In the genomic region with DNA sequence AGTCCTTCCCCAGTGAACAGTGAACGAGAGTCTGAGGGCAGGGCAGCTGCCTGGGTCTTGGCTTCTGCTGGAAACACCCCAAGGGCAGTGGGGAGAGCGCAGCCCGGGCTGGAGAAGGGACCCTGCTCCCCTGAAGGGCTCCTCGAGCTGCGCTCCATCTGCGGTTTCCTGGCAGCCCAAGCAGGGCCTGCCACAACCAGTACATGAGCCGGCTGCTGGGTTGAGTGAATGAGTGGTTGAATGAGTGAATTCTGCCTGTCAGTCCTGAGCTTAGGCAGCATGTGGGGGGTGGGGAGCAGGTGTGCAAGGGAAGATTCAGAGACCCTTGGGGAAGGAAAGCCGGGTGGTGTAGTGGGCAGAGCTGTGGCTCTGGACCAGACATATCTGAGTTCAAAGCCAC, we compare ENCODE assay signal across 14 cellular contexts. TPM values are rescaled to one million over a fixed set of nuclear protein-coding genes. Genes with fewer than 3 reads are reported as not detected.
DNase-seq lines count a peak whose midpoint lies in the region; TF ChIP-seq lines count a peak whose summit lies in the region.
"Had no signal": no experiment of that assay in that cellular context is flagged by ENCODE, and none has a peak within 500 bp of the region (broad histone marks: within the 10 kb centered on the region; RNA-seq: fewer than 3 reads in every experiment).

No MANE protein-coding gene starts in this region.

- peak; percentile 36 for DNase-seq in BE2C
- peak; percentile 72 for DNase-seq in COLO668 (lab: John Stamatoyannopoulos, UW; ENCODE audit: unreplicated experiment)
- peak; percentile 25 for DNase-seq in OCI-M1 (lab: John Stamatoyannopoulos, UW)
- peak; percentile 22 for DNase-seq in epithelial cell of esophagus (ENCODE audit: low read depth)
- DNase-seq in lower leg skin (ENCODE audit: low spot score in 2 of 2) = no peak
- no peak for DNase-seq in NCI-H1930 (lab: John Stamatoyannopoulos, UW)
- no peak for DNase-seq in SKM-1 (lab: John Stamatoyannopoulos, UW; ENCODE audit: unreplicated experiment)
- DNase-seq: amygdala, cerebellar nuclear complex, DMS153, hypothalamus, natural killer cell had no signal

- H3K36me3 ChIP-seq in BE2C = no peaks in the 10 kb centered on the region
- H3K36me3 ChIP-seq: BLaER1, prostate gland had no signal

- peaks cover 8% of the 10 kb centered on the region for H3K4me1 ChIP-seq in BE2C
- H3K4me1 ChIP-seq: prostate gland had no signal

- 21 to 36% methylated on average over 8 of the region's 8 CpGs for WGBS in lower leg skin, 2 donors

- intact Hi-C loops in lower leg skin (cut with DNase I; ENCODE audit: low total_unique reads) = no loop called here

- TF ChIP-seq CTCF in BE2C (IDR thresholded peaks at IDR 0.05; ENCODE audit: low read depth, low read length) = no peak
- TF ChIP-seq CTCF in epithelial cell of esophagus (IDR thresholded peaks at IDR 0.05; ENCODE audit: insufficient read depth, low read depth, low read length, missing control alignments) = no peak
- no peak for TF ChIP-seq CTCF in lower leg skin (IDR thresholded peaks at IDR 0.05)

- no peak for TF ChIP-seq POLR2A in lower leg skin (IDR thresholded peaks at IDR 0.05)

- H3K27me3 ChIP-seq in BE2C = no peaks in the 10 kb centered on the region

- H3K9me3 ChIP-seq in BE2C = no peaks in the 10 kb centered on the region
- H3K9me3 ChIP-seq: BLaER1, prostate gland had no signal

- H3K4me3 ChIP-seq in BE2C (ENCODE audit: low read depth, low read length) (peak overlapping the region; percentile 75), epithelial cell of esophagus (ENCODE audit: low read length) (no peak overlapping the region), lower leg skin (ENCODE audit: low read depth, poor library complexity, severe bottlenecking) (no peak overlapping the region)
- H3K4me3 ChIP-seq: BLaER1, prostate gland had no signal

RNA-seq across cellular contexts. Expression of a gene that starts 3.6 kb away (rescaled TPM):
- polyA plus RNA-seq in BE2C (2012; ENCODE audit: insufficient read depth, insufficient read length, low read depth) = 4.1 TPM
- not detected for total RNA-seq in lower leg skin
- total RNA-seq: natural killer cell had no signal

Comparison
In these comparisons a context has a peak if more than half of its experiments do, and no peak if none do; other contexts are left out.
1. DNase-seq: peak in BE2C (single experiment), COLO668 (single experiment), OCI-M1 (single experiment) and epithelial cell of esophagus (single experiment); none in lower leg skin (0 of 2), NCI-H1930 (0 of 2) and SKM-1 (single experiment).